Comparison of ENCODE assay signal across 19 cellular contexts in the genomic region with DNA sequence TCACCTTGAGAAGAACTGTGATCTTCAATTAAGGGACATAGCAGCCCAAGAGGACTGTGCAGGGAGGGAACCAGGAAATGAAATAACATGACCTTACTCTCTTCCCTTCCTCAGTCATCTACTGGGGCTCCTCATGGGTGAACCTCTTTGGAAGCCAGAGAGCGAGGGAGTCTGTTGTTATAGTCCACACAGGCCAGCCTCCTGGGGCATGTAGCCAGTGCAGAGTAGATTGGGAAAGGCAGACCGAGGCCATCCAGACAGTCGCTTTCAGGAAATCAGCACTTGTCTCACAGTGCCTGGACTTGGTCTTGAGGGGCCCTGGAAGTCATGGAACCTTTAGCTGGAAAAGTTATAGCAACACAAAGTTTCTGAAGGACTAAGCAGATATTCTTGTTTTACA. TPM values are rescaled to one million over a fixed set of nuclear protein-coding genes. Genes with fewer than 3 reads are reported as not detected.
DNase-seq lines count a peak whose midpoint lies in the region; ATAC-seq and TF ChIP-seq lines count a peak whose summit lies in the region.
"Had no signal": no experiment of that assay in that cellular context is flagged by ENCODE, and none has a peak within 500 bp of the region (broad histone marks: within the 10 kb centered on the region; RNA-seq: fewer than 3 reads in every experiment).

No MANE protein-coding gene starts in this region.

- H3K4me2 ChIP-seq in neuronal stem cell (ENCODE audit: insufficient read depth, low read length, poor library complexity, severe bottlenecking) (no peak overlapping the region), GM23248 (ENCODE audit: unreplicated experiment) (no peak overlapping the region)

- no peak overlapping the region for H3K14ac ChIP-seq in neuronal stem cell (ENCODE audit: low read length)

- TF ChIP-seq CTCF in cardiac muscle cell (IDR thresholded peaks at IDR 0.05; ENCODE audit: low read depth, low read length) (no peak), right atrium auricular region (IDR thresholded peaks at IDR 0.05) (no peak), gastroesophageal sphincter (IDR thresholded peaks at IDR 0.05) (no peak), tibial artery (IDR thresholded peaks at IDR 0.05) (no peak), upper lobe of left lung (IDR thresholded peaks at IDR 0.05) (no peak)

- peaks cover 56% of the 10 kb centered on the region for H3K79me2 ChIP-seq in GM23248 (ENCODE audit: insufficient read depth)

- H2BK15ac ChIP-seq in neuronal stem cell (ENCODE audit: low read length): peak overlapping the region; percentile 38

- no peak overlapping the region for H2BK120ac ChIP-seq in neuronal stem cell (ENCODE audit: low read depth, low read length)

- H4K8ac ChIP-seq in neuronal stem cell (ENCODE audit: low read depth, low read length): no peak overlapping the region

- DNase-seq in cardiac muscle cell (ENCODE audit: low read depth in 1 of 2, low spot score in 1 of 2): peak; percentile 8 to 11
- no peak for DNase-seq in right atrium auricular region (ENCODE audit: low spot score)
- no peak for DNase-seq in neuronal stem cell (ENCODE audit: low spot score)
- peak in 1 of 2 donors; percentile 49 for DNase-seq in tibial artery
- no peak for DNase-seq in GM23248
- DNase-seq in upper lobe of left lung: no peak
- DNase-seq: BE2C; Caco-2; CD4-positive, CD25-positive, alpha-beta regulatory T cell; H9; NCI-H1105 treated with DMSO at 0.1 percent for 48 hours; NCI-H1694 treated with DMSO at 0.1 percent for 48 hours; NCI-H510A; NCI-H748 treated with DMSO at 0.1 percent for 48 hours; NK-92 treated with Interleukin-12 subunit alpha and Interleukin-12 subunit beta, amount 100 ng/mL, for 24 hours; SHP77 had no signal

- H3K4me1 ChIP-seq in cardiac muscle cell (ENCODE audit: low read depth) (peaks cover 9% of the 10 kb centered on the region), right atrium auricular region (peaks cover 0 to 14% of the 10 kb centered on the region in 2 donors), gastroesophageal sphincter (peaks cover 0 to 49% (median 0%) of the 10 kb centered on the region in 3 donors), neuronal stem cell (ENCODE audit: control insufficient read depth in 2 of 2, insufficient read depth in 1 of 2, low read depth in 1 of 2, low read length in 2 of 2) (peaks cover 3 to 12% of the 10 kb centered on the region in 2 donors), tibial artery (peaks cover 0 to 45% (median 24%) of the 10 kb centered on the region in 4 donors), GM23248 (ENCODE audit: insufficient read depth) (peaks cover 8% of the 10 kb centered on the region; the same call in 1 of the 2 replicates), upper lobe of left lung (peaks cover 7 to 21% (median 10%) of the 10 kb centered on the region in 4 donors)
- H3K4me1 ChIP-seq: BE2C had no signal

- intact Hi-C loops in tibial artery (cut with DNase I; ENCODE audit: low total_unique reads): no loop called here

- H3K23ac ChIP-seq in neuronal stem cell (ENCODE audit: low read depth, low read length, poor library complexity): no peak overlapping the region

- H2BK12ac ChIP-seq in neuronal stem cell (ENCODE audit: low read length): no peak overlapping the region

- in situ Hi-C loops in GM23248 (cut with MboI): no loop called here

- no peak overlapping the region for H3K4ac ChIP-seq in neuronal stem cell (ENCODE audit: low read length)

- H4K20me1 ChIP-seq in GM23248 (ENCODE audit: insufficient read depth): no peaks in the 10 kb centered on the region

- H2AFZ ChIP-seq in neuronal stem cell (ENCODE audit: low read length) (no peak overlapping the region), GM23248 (no peak overlapping the region)

- no peaks in the 10 kb centered on the region for H3K9me2 ChIP-seq in GM23248 (ENCODE audit: insufficient read depth)

- H3K36me3 ChIP-seq in cardiac muscle cell: peaks cover 6% of the 10 kb centered on the region
- peaks cover 22% of the 10 kb centered on the region for H3K36me3 ChIP-seq in right atrium auricular region
- H3K36me3 ChIP-seq in gastroesophageal sphincter: peaks cover 0 to 59% of the 10 kb centered on the region in 2 donors
- H3K36me3 ChIP-seq in neuronal stem cell (replicated peaks in 1 of 2; ENCODE audit: control insufficient read depth in 2 of 2, insufficient read depth in 2 of 2, low read length in 2 of 2): peaks cover 2 to 23% of the 10 kb centered on the region in 2 donors
- H3K36me3 ChIP-seq in tibial artery: peaks cover 14 to 55% (median 31%) of the 10 kb centered on the region in 3 donors
- peaks cover 16% of the 10 kb centered on the region; the same call in 1 of the 2 replicates for H3K36me3 ChIP-seq in GM23248 (ENCODE audit: low read depth)
- peaks cover 7 to 37% (median 21%) of the 10 kb centered on the region in 4 donors for H3K36me3 ChIP-seq in upper lobe of left lung
- H3K36me3 ChIP-seq: BE2C had no signal

- no peak overlapping the region for H2BK5ac ChIP-seq in neuronal stem cell (ENCODE audit: low read length)

- H2AK5ac ChIP-seq in neuronal stem cell (ENCODE audit: low read depth, low read length): no peak overlapping the region

- H3K18ac ChIP-seq in neuronal stem cell (ENCODE audit: low read length): no peak overlapping the region

- H3K79me1 ChIP-seq in neuronal stem cell (ENCODE audit: low read depth, low read length): peaks cover 9% of the 10 kb centered on the region

- TF ChIP-seq POLR2A in gastroesophageal sphincter (IDR thresholded peaks at IDR 0.05) (no peak), upper lobe of left lung (IDR thresholded peaks at IDR 0.05) (no peak)

- no peak for TF ChIP-seq EP300 in gastroesophageal sphincter (IDR thresholded peaks at IDR 0.05)
- no peak for TF ChIP-seq EP300 in upper lobe of left lung (IDR thresholded peaks at IDR 0.05)

- no peak overlapping the region for H3K27ac ChIP-seq in cardiac muscle cell
- no peak overlapping the region for H3K27ac ChIP-seq in right atrium auricular region
- peak overlapping the region in 3 of 4 donors; percentile 4 to 42 (median 23) for H3K27ac ChIP-seq in gastroesophageal sphincter
- H3K27ac ChIP-seq in neuronal stem cell (replicated peaks; ENCODE audit: low read length): no peak overlapping the region
- H3K27ac ChIP-seq in tibial artery: peak overlapping the region; percentile 17 to 49
- H3K27ac ChIP-seq in GM23248: no peak overlapping the region
- H3K27ac ChIP-seq in upper lobe of left lung: no peak overlapping the region

- WGBS in gastroesophageal sphincter (ENCODE audit: low coverage in 1 of 2), 2 donors: 44% methylated on average over 2 of the region's 3 CpGs; no CpG with 5 or more reads in 1 of the 2 donors
- WGBS in neuronal stem cell (ENCODE audit: extremely low coverage in 2 of 2, insufficient read length in 2 of 2, insufficient replicate concordance in 1 of 2), 2 donors: no CpG with 5 or more reads among the region's 3 CpGs
- 72 to 76% methylated on average over 3 of the region's 3 CpGs for WGBS in GM23248 (ENCODE audit: low coverage in 1 of 2, low lambda C conversion rate in 2 of 2, missing lambda C conversion rate in 2 of 2), 2 experiments
- WGBS in upper lobe of left lung, 2 donors: 84 to 86% methylated on average over 3 of the region's 3 CpGs

- ATAC-seq in gastroesophageal sphincter: no peak
- no peak for ATAC-seq in HG03025 (IDR thresholded peaks at IDR 0.05; ENCODE audit: low FRiP score, unreplicated experiment)
- no peak for ATAC-seq in upper lobe of left lung (ENCODE audit: low FRiP score in 2 of 2)
- ATAC-seq: K562 had no signal

- no peak overlapping the region for H4K91ac ChIP-seq in neuronal stem cell (ENCODE audit: low read depth, low read length, poor library complexity)

- H3K4me3 ChIP-seq in cardiac muscle cell (no peak overlapping the region), right atrium auricular region (no peak overlapping the region), gastroesophageal sphincter (no peak overlapping the region), neuronal stem cell (ENCODE audit: low read length in 2 of 2) (no peak overlapping the region), tibial artery (no peak overlapping the region), GM23248 (no peak overlapping the region), upper lobe of left lung (no peak overlapping the region)
- H3K4me3 ChIP-seq: K562 had no signal

- H3K9ac ChIP-seq in neuronal stem cell (ENCODE audit: low read depth, low read length, poor library complexity): no peak overlapping the region
- no peak overlapping the region for H3K9ac ChIP-seq in GM23248

- H3K9me3 ChIP-seq in cardiac muscle cell (ENCODE audit: low read depth) (no peaks in the 10 kb centered on the region), right atrium auricular region (no peaks in the 10 kb centered on the region), gastroesophageal sphincter (no peaks in the 10 kb centered on the region), neuronal stem cell (replicated peaks in 1 of 2; ENCODE audit: control insufficient read depth in 2 of 2, insufficient read depth in 1 of 2, low read depth in 1 of 2, low read length in 2 of 2) (no peaks in the 10 kb centered on the region), tibial artery (no peaks in the 10 kb centered on the region), GM23248 (ENCODE audit: low read depth) (no peaks in the 10 kb centered on the region), upper lobe of left lung (no peaks in the 10 kb centered on the region)
- H3K9me3 ChIP-seq: BE2C, Caco-2 had no signal

- no peaks in the 10 kb centered on the region for H3K27me3 ChIP-seq in cardiac muscle cell
- no peaks in the 10 kb centered on the region for H3K27me3 ChIP-seq in right atrium auricular region
- H3K27me3 ChIP-seq in gastroesophageal sphincter: no peaks in the 10 kb centered on the region
- peaks cover 0 to 1% (median 0%) of the 10 kb centered on the region in 3 experiments for H3K27me3 ChIP-seq in neuronal stem cell (ENCODE audit: control insufficient read depth in 3 of 3, insufficient read depth in 3 of 3, low read depth in 1 of 3, low read length in 3 of 3)
- H3K27me3 ChIP-seq in tibial artery: no peaks in the 10 kb centered on the region
- no peaks in the 10 kb centered on the region for H3K27me3 ChIP-seq in GM23248 (replicated peaks; ENCODE audit: insufficient read depth)
- H3K27me3 ChIP-seq in upper lobe of left lung: no peaks in the 10 kb centered on the region
- H3K27me3 ChIP-seq: BE2C had no signal

- H3F3A ChIP-seq in GM23248 (ENCODE audit: insufficient read depth): peaks cover 8% of the 10 kb centered on the region; the same call in 1 of the 2 replicates

RNA-seq across cellular contexts. Expression of a gene that starts 6.1 kb away (rescaled TPM):
- total RNA-seq in cardiac muscle cell (62.1 and 127 TPM in 2 replicates), right atrium auricular region (100 to 1,000 TPM in 1 of 2 donors, 10 to 100 TPM in 1; 97.2 to 140 TPM), gastroesophageal sphincter (100 to 1,000 TPM; 189 to 358 (median 292) TPM), upper lobe of left lung (100 to 1,000 TPM in 3 of 6 donors, 10 to 100 TPM in 3; 75.4 to 235 (median 119) TPM)
- polyA plus RNA-seq in cardiac muscle cell (83.6 and 99.8 TPM in 2 replicates), GM23248 (2016; fragmentation: Nextera tagmentation; extraction: Ambion mirVana) (189 and 196 TPM in 2 replicates)
- polyA plus RNA-seq in neuronal stem cell (2013, experiment 1 of 2): 116 TPM
- polyA plus RNA-seq in neuronal stem cell (2013, experiment 2 of 2): 119 TPM
- 261 and 378 TPM in 2 replicates for total RNA-seq in GM23248 (2014; rRNA removed; shearing (Covaris generic))

RNA-seq across cellular contexts. Expression of a gene that starts 22.9 kb away (rescaled TPM):
- 63.8 and 72.5 TPM in 2 replicates for total RNA-seq in cardiac muscle cell
- 60.7 and 81.0 TPM in 2 replicates for polyA plus RNA-seq in cardiac muscle cell
- total RNA-seq in right atrium auricular region: 10 to 100 TPM; 26.5 to 31.0 TPM
- total RNA-seq in gastroesophageal sphincter: 10 to 100 TPM; 30.2 to 38.0 (median 35.7) TPM
- 28.9 TPM for polyA plus RNA-seq in neuronal stem cell (2013, experiment 1 of 2)
- 29.5 TPM for polyA plus RNA-seq in neuronal stem cell (2013, experiment 2 of 2)
- 97.1 and 111 TPM in 2 replicates for total RNA-seq in GM23248 (2014; rRNA removed; shearing (Covaris generic))
- 80.7 and 84.3 TPM in 2 replicates for polyA plus RNA-seq in GM23248 (2016; fragmentation: Nextera tagmentation; extraction: Ambion mirVana)
- 10 to 100 TPM; 51.2 to 99.9 (median 77.6) TPM for total RNA-seq in upper lobe of left lung

RNA-seq across cellular contexts. Expression of a gene that starts 22.9 kb away (rescaled TPM):
- total RNA-seq in cardiac muscle cell: 5.2 and 6.9 TPM in 2 replicates
- 1.8 and 2.4 TPM in 2 replicates for polyA plus RNA-seq in cardiac muscle cell
- 1 to 10 TPM; 4.7 to 5.6 TPM for total RNA-seq in right atrium auricular region
- 1 to 10 TPM; 7.0 to 9.8 (median 8.6) TPM for total RNA-seq in gastroesophageal sphincter
- polyA plus RNA-seq in neuronal stem cell (2013, experiment 1 of 2): 0.84 TPM
- 0.84 TPM for polyA plus RNA-seq in neuronal stem cell (2013, experiment 2 of 2)
- 3.0 and 4.0 TPM in 2 replicates for total RNA-seq in GM23248 (2014; rRNA removed; shearing (Covaris generic))
- 1.2 and 1.4 TPM in 2 replicates for polyA plus RNA-seq in GM23248 (2016; fragmentation: Nextera tagmentation; extraction: Ambion mirVana)
- total RNA-seq in upper lobe of left lung: 10 to 100 TPM in 5 of 6 donors, 1 to 10 TPM in 1; 5.2 to 17.3 (median 13.9) TPM

Comparison
In these comparisons a context has a peak if more than half of its experiments do, and no peak if none do; other contexts are left out.
1. DNase-seq: peak in cardiac muscle cell (2 of 2); none in right atrium auricular region (single experiment), neuronal stem cell (single experiment), GM23248 (single experiment) and upper lobe of left lung (0 of 2).
2. H3K27ac ChIP-seq: peak in gastroesophageal sphincter (3 of 4) and tibial artery (2 of 2); none in cardiac muscle cell (single experiment), right atrium auricular region (0 of 2), neuronal stem cell (single experiment), GM23248 (single experiment) and upper lobe of left lung (0 of 4).